Comparison of ENCODE assay signal across 8 cellular contexts in the genomic region with DNA sequence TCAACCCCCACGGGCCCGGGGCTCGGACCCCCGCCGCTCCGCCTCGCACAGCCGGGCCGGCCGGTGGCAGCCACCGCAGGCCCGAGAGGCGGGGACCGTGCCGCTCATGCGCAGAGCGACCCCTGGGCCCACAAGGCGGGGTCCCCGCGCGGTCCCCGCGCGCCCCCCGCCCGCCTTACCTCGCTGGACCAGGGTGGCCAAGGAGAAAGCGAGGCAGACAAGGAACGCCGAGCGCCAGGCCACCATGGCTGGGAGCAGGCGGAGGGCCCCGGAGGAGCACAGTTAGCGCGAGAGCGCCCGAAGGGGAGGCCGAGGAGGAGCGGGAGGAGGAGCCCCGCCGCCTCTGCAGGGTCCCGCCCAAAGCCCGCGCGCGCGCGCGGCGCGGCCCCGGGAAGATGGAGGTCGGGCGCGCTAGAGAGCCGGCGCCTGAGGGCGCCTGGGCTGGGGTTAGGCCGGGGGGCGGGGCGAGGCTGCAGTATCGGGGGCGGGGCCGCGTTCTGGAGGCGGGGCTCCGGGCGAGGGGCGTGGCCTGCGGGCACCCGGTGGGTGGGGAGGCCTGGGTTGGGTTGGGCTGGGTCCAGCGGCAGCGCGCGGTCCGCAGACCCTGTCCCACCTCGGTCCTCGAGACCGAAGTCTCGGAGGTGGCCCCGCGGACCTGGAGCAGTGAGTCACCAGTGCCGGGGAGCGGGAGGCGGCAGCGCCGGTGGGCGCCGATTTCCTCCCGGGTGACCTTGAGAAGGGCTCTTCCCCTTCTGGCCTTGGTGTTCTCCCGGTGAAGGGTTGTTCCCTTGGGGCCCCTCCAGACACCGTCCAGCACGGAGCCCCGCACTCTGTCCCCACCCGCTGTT. TPM values are rescaled to one million over a fixed set of nuclear protein-coding genes. Genes with fewer than 3 reads are reported as not detected.
DNase-seq lines count a peak whose midpoint lies in the region; ATAC-seq and TF ChIP-seq lines count a peak whose summit lies in the region.

A gene with protein sequence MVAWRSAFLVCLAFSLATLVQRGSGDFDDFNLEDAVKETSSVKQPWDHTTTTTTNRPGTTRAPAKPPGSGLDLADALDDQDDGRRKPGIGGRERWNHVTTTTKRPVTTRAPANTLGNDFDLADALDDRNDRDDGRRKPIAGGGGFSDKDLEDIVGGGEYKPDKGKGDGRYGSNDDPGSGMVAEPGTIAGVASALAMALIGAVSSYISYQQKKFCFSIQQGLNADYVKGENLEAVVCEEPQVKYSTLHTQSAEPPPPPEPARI (minus strand): TSS at position 326 of the 848 bp plus-strand sequence. CDS start 80 bp downstream, at position 246.

- DNase-seq in NCI-H1694 treated with DMSO at 0.1 percent for 48 hours (lab: John Stamatoyannopoulos, UW) = peak; percentile 71
- peak; percentile 83 for DNase-seq in T-helper 2 cell treated with Interferon-gamma antibody and Interleukin-4, amounts not matched to agents 5 μg/mL and 100 μg/mL, for 36 hours (ENCODE audit: low spot score)
- DNase-seq in anterior cingulate cortex (lab: John Stamatoyannopoulos, UW) = peak in 57 of 58 donors; percentile 9 to 90 (median 80)
- DNase-seq in right atrium auricular region (ENCODE audit: low spot score) = peak; percentile 79
- DNase-seq in pulmonary artery endothelial cell (ENCODE audit: low read depth, low spot score) = peak; percentile 37

- TF ChIP-seq CTCF in right atrium auricular region (IDR thresholded peaks at IDR 0.05) = no peak

- H3K27ac Mint-ChIP-seq in T-helper 2 cell treated with Interferon-gamma antibody and Interleukin-4, amounts not matched to agents 5 μg/mL and 100 μg/mL, for 36 hours = peak within 1 kb of the TSS; percentile 63

- under 1% methylated on average over 87 of the region's 95 CpGs for WGBS in urinary bladder

- H3K27me3 Mint-ChIP-seq in T-helper 2 cell treated with Interferon-gamma antibody and Interleukin-4, amounts not matched to agents 5 μg/mL and 100 μg/mL, for 36 hours (ENCODE audit: low read depth) = peaks cover 14% of the 10 kb centered on the region

- H3K4me3 Mint-ChIP-seq in T-helper 2 cell treated with Interferon-gamma antibody and Interleukin-4, amounts not matched to agents 5 μg/mL and 100 μg/mL, for 36 hours = peak within 1 kb of the TSS; percentile 90

- ATAC-seq in GM18502 (IDR thresholded peaks at IDR 0.05; ENCODE audit: poor library complexity, unreplicated experiment) (peak; percentile 88), HG02885 (IDR thresholded peaks at IDR 0.05; ENCODE audit: poor library complexity, unreplicated experiment) (peak; percentile 90)

- H3K36me3 ChIP-seq in right atrium auricular region (no peaks in the 10 kb centered on the region), urinary bladder (ENCODE audit: insufficient read depth) (no peaks in the 10 kb centered on the region)

- H3K9me3 Mint-ChIP-seq in T-helper 2 cell treated with Interferon-gamma antibody and Interleukin-4, amounts not matched to agents 5 μg/mL and 100 μg/mL, for 36 hours = no peaks in the 10 kb centered on the region

- H3K36me3 Mint-ChIP-seq in T-helper 2 cell treated with Interferon-gamma antibody and Interleukin-4, amounts not matched to agents 5 μg/mL and 100 μg/mL, for 36 hours (ENCODE audit: low read depth) = no peaks in the 10 kb centered on the region

- peak within 1 kb of the TSS; percentile 79 to 80 for H3K27ac ChIP-seq in right atrium auricular region
- H3K27ac ChIP-seq in urinary bladder (ENCODE audit: low read depth) = peak within 1 kb of the TSS; percentile 59

- no peaks in the 10 kb centered on the region for H3K9me3 ChIP-seq in right atrium auricular region

- no peaks in the 10 kb centered on the region for H3K27me3 ChIP-seq in right atrium auricular region

- H3K4me1 ChIP-seq in right atrium auricular region = no peaks in the 10 kb centered on the region
- no peaks in the 10 kb centered on the region for H3K4me1 ChIP-seq in urinary bladder (ENCODE audit: insufficient read depth)

- peaks cover 2% of the 10 kb centered on the region for H3K4me1 Mint-ChIP-seq in T-helper 2 cell treated with Interferon-gamma antibody and Interleukin-4, amounts not matched to agents 5 μg/mL and 100 μg/mL, for 36 hours (ENCODE audit: low read depth)

- H3K4me3 ChIP-seq in right atrium auricular region (peak within 1 kb of the TSS; percentile 52 to 56), urinary bladder (ENCODE audit: low read depth, low read length) (peak within 1 kb of the TSS; percentile 80)

RNA-seq across cellular contexts. Expression of the gene that starts here (rescaled TPM):
- 10 to 100 TPM; 66.0 to 72.0 TPM for total RNA-seq in right atrium auricular region
- total RNA-seq in pulmonary artery endothelial cell = 21.5 and 31.2 TPM in 2 replicates
- total RNA-seq in urinary bladder = 24.8 TPM
- 54.4 TPM for polyA plus RNA-seq in urinary bladder

Comparison
In these comparisons a context has a peak if more than half of its experiments do, and no peak if none do; other contexts are left out.
1. Peak in every context shown above with its lines: DNase-seq, ATAC-seq, H3K4me3 ChIP-seq and H3K27ac ChIP-seq.